Comparison of ENCODE assay signal across 1 cellular context in the genomic region with DNA sequence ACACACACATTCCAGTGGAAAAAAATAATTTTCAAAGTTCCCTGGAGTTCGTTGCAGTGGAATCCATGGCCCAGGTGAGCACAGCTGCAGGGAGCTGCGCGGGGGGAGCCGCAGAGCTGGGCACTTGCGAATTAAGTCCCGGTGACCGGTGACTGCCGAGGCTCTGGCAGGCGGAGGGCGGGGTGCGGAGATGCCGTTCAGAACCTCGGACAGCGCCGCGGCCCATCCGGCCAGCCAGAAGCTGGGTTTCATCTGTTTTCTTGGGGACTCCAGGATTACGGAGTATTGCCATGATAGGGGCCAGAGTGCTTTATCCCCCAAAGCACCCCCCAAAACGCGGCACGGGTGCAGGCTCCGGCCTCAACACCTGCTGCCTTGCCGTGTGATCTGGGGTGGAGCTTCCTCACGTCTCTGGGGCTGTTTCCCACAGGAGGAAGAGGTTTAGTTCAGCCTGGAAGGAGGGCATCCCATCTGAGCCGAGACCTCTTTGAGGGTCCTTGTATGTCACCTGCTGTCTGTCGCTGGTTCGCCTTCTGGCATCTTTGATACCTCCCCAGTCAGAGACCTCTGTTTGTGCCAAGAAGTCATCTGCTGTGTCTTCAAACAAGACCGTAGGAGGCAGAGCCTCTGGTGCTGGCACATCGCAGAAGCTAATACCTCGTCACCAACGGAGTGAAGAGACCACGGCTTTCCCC.
TF ChIP-seq lines count a peak whose summit lies in the region.

No MANE protein-coding gene starts in this region.

TF ChIP-seq in HepG2, 621 proteins besides CTCF, POLR2A, EP300 and RAD21 (continued from another document and continues in another):
- no peak for TF ChIP-seq AHDC1 (CRISPR knock-in tag; IDR thresholded peaks at IDR 0.05; ENCODE audit: borderline replicate concordance)
- TF ChIP-seq, protein P1, sequence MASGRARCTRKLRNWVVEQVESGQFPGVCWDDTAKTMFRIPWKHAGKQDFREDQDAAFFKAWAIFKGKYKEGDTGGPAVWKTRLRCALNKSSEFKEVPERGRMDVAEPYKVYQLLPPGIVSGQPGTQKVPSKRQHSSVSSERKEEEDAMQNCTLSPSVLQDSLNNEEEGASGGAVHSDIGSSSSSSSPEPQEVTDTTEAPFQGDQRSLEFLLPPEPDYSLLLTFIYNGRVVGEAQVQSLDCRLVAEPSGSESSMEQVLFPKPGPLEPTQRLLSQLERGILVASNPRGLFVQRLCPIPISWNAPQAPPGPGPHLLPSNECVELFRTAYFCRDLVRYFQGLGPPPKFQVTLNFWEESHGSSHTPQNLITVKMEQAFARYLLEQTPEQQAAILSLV (CRISPR knock-in tag; IDR thresholded peaks at IDR 0.05; ENCODE audit: borderline replicate concordance): 0 out of 2 replicates have a peak, but pooled peaks have one; percentile 52
- TF ChIP-seq FIP1L1 (IDR thresholded peaks at IDR 0.05; ENCODE audit: borderline replicate concordance, insufficient read depth, low read depth, low read length): no peak
- no peak for TF ChIP-seq CEBPG (CRISPR knock-in tag; IDR thresholded peaks at IDR 0.05)
- no peak for TF ChIP-seq ZNF512B (CRISPR knock-in tag; IDR thresholded peaks at IDR 0.05; ENCODE audit: borderline replicate concordance)
- no peak for TF ChIP-seq CCAR2 (optimal IDR thresholded peaks at IDR 0.05; ENCODE audit: low read depth, low read length)
- TF ChIP-seq, protein P2, sequence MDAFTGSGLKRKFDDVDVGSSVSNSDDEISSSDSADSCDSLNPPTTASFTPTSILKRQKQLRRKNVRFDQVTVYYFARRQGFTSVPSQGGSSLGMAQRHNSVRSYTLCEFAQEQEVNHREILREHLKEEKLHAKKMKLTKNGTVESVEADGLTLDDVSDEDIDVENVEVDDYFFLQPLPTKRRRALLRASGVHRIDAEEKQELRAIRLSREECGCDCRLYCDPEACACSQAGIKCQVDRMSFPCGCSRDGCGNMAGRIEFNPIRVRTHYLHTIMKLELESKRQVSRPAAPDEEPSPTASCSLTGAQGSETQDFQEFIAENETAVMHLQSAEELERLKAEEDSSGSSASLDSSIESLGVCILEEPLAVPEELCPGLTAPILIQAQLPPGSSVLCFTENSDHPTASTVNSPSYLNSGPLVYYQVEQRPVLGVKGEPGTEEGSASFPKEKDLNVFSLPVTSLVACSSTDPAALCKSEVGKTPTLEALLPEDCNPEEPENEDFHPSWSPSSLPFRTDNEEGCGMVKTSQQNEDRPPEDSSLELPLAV (CRISPR knock-in tag; conservative IDR thresholded peaks at IDR 0.05; ENCODE audit: low read depth): no peak
- TF ChIP-seq ATM (IDR thresholded peaks at IDR 0.05; ENCODE audit: borderline replicate concordance): no peak
- TF ChIP-seq ZNF788 (CRISPR knock-in tag; IDR thresholded peaks at IDR 0.05; ENCODE audit: borderline replicate concordance): 0 out of 2 replicates have a peak, but pooled peaks have one; percentile 33
- TF ChIP-seq, protein P3, sequence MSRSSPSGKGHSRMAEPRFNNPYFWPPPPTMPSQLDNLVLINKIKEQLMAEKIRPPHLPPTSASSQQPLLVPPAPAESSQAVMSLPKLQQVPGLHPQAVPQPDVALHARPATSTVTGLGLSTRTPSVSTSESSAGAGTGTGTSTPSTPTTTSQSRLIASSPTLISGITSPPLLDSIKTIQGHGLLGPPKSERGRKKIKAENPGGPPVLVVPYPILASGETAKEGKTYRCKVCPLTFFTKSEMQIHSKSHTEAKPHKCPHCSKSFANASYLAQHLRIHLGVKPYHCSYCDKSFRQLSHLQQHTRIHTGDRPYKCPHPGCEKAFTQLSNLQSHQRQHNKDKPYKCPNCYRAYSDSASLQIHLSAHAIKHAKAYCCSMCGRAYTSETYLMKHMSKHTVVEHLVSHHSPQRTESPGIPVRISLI (CRISPR knock-in tag; IDR thresholded peaks at IDR 0.05; ENCODE audit: borderline replicate concordance): no peak
- TF ChIP-seq ZBTB38 (CRISPR knock-in tag; IDR thresholded peaks at IDR 0.05): no peak
- 0 out of 2 replicates have a peak, but pooled peaks have one; percentile 15 for TF ChIP-seq ZNF143 (CRISPR knock-in tag; IDR thresholded peaks at IDR 0.05)
- TF ChIP-seq ZNF251 (CRISPR knock-in tag; IDR thresholded peaks at IDR 0.05): peak; percentile 48; the same call in 1 of the 2 replicates
- peak; percentile 41; the same call in 1 of the 2 replicates for TF ChIP-seq ZFP1 (CRISPR knock-in tag; IDR thresholded peaks at IDR 0.05)
- TF ChIP-seq ZNF121 (CRISPR knock-in tag; IDR thresholded peaks at IDR 0.05): no peak
- no peak for TF ChIP-seq STAT6 (CRISPR knock-in tag; IDR thresholded peaks at IDR 0.05; ENCODE audit: borderline replicate concordance)
- 0 out of 2 replicates have a peak, but pooled peaks have one; percentile 50 for TF ChIP-seq ZNF776 (CRISPR knock-in tag; IDR thresholded peaks at IDR 0.05)
- TF ChIP-seq EED (CRISPR knock-in tag; IDR thresholded peaks at IDR 0.05): no peak
- TF ChIP-seq ZNF766 (CRISPR knock-in tag; IDR thresholded peaks at IDR 0.05; ENCODE audit: borderline replicate concordance): peak; percentile 94; the same call in 1 of the 2 replicates
- no peak for TF ChIP-seq ZNF782 (CRISPR knock-in tag; IDR thresholded peaks at IDR 0.05; ENCODE audit: borderline replicate concordance)
- TF ChIP-seq, protein P4, sequence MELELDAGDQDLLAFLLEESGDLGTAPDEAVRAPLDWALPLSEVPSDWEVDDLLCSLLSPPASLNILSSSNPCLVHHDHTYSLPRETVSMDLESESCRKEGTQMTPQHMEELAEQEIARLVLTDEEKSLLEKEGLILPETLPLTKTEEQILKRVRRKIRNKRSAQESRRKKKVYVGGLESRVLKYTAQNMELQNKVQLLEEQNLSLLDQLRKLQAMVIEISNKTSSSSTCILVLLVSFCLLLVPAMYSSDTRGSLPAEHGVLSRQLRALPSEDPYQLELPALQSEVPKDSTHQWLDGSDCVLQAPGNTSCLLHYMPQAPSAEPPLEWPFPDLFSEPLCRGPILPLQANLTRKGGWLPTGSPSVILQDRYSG (CRISPR knock-in tag; IDR thresholded peaks at IDR 0.05): 0 out of 2 replicates have a peak, but pooled peaks have one; percentile 81
- TF ChIP-seq ZFYVE20 (CRISPR knock-in tag; IDR thresholded peaks at IDR 0.05; ENCODE audit: borderline replicate concordance, low read depth): no peak
- TF ChIP-seq MXD3 (CRISPR knock-in tag; IDR thresholded peaks at IDR 0.05): peak; percentile 97
- no peak for TF ChIP-seq RBM39 (IDR thresholded peaks at IDR 0.05; ENCODE audit: low read depth, low read length, poor library complexity, severe bottlenecking)
- no peak for TF ChIP-seq ZFP62 (CRISPR knock-in tag; IDR thresholded peaks at IDR 0.05)
- TF ChIP-seq ATF7 (IDR thresholded peaks at IDR 0.05): no peak
- TF ChIP-seq ATF7 (CRISPR knock-in tag; IDR thresholded peaks at IDR 0.05): no peak
- TF ChIP-seq SP1 (IDR thresholded peaks at IDR 0.05): no peak
- no peak for TF ChIP-seq SP1 (CRISPR knock-in tag; IDR thresholded peaks at IDR 0.05)
- TF ChIP-seq SNAPC2 (CRISPR knock-in tag; IDR thresholded peaks at IDR 0.05): no peak
- TF ChIP-seq ZNF883 (CRISPR knock-in tag; IDR thresholded peaks at IDR 0.05; ENCODE audit: not compliant biosample characterization): peak; percentile 75
- TF ChIP-seq MXI1 (IDR thresholded peaks at IDR 0.05; ENCODE audit: borderline replicate concordance, low read depth, low read length): no peak
- no peak for TF ChIP-seq PLSCR1 (CRISPR knock-in tag; IDR thresholded peaks at IDR 0.05; ENCODE audit: borderline replicate concordance)
- TF ChIP-seq ZNF558 (CRISPR knock-in tag; IDR thresholded peaks at IDR 0.05; ENCODE audit: borderline replicate concordance): peak; percentile 78; the same call in 1 of the 2 replicates
- TF ChIP-seq ZNF614 (CRISPR knock-in tag; IDR thresholded peaks at IDR 0.05; ENCODE audit: borderline replicate concordance): peak; percentile 57; the same call in 1 of the 2 replicates
- no peak for TF ChIP-seq NFE2L1 (CRISPR knock-in tag; IDR thresholded peaks at IDR 0.05; ENCODE audit: borderline replicate concordance)
